33 cellular contexts compared by ENCODE assay signal in genomic region chr1:213704941-213705340, GRCh38.
"Had no signal": no experiment of that assay in that cellular context is flagged by ENCODE, and none has a peak within 500 bp of the region (broad histone marks: within the 10 kb centered on the region; RNA-seq: fewer than 3 reads in every experiment).

No MANE protein-coding gene starts in this region.

- H3K4me3 ChIP-seq: adrenal gland, body of pancreas, breast epithelium had no signal

- H3K27ac Mint-ChIP-seq: activated B cell treated with CpG ODN at 0.5 μM for 24 hours; activated CD4-positive, alpha-beta memory T cell treated with anti-CD3 and anti-CD28 coated beads for 36 hours; activated CD4-positive, alpha-beta T cell treated with anti-CD3 and anti-CD28 coated beads, Interleukin-2, amount 10 ng/mL, durations not matched to agents 24 days and 14 days; activated CD8-positive, alpha-beta memory T cell treated with anti-CD3 and anti-CD28 coated beads, Interleukin-2, amount 10 ng/mL, durations not matched to agents 7 days and 5 days; activated CD8-positive, alpha-beta T cell treated with anti-CD3 and anti-CD28 coated beads, Interleukin-2, amount 10 ng/mL, durations not matched to agents 7 days and 5 days; activated naive CD4-positive, alpha-beta T cell treated with anti-CD3 and anti-CD28 coated beads, Interleukin-2, amount 10 ng/mL, durations not matched to agents 7 days and 5 days; activated naive CD4-positive, alpha-beta T cell treated with anti-CD3 and anti-CD28 coated beads, Interleukin-2, amount 50 U/mL, for 24 hours; activated naive CD8-positive, alpha-beta T cell treated with anti-CD3 and anti-CD28 coated beads for 36 hours; activated T-cell treated with anti-CD3 and anti-CD28 coated beads, Interleukin-2, amount 50 U/mL, for 24 hours; activated T-helper 2 cell treated with anti-CD3 and anti-CD28 coated beads, Interferon-gamma antibody, Interleukin-2, Interleukin-4, amounts not matched to agents 10 μg/mL and 5 μg/mL and 100 μg/mL, durations not matched to agents 14 hours and 24 hours and 36 hours; T-helper 1 cell treated with Interleukin-12 subunit alpha and Interleukin-12 subunit beta and Interleukin-4 antibody, amounts not matched to agents 30 μg/mL and 1 μg/mL, for 36 hours; T-helper 2 cell treated with Interferon-gamma antibody and Interleukin-4, amounts not matched to agents 5 μg/mL and 100 μg/mL, for 36 hours had no signal

- H3K9me3 ChIP-seq: body of pancreas, breast epithelium had no signal

- H3K4me1 Mint-ChIP-seq: activated B cell treated with CpG ODN at 0.5 μM for 24 hours; activated CD4-positive, alpha-beta T cell treated with anti-CD3 and anti-CD28 coated beads, Interleukin-2, amount 10 ng/mL, durations not matched to agents 24 days and 14 days; activated CD8-positive, alpha-beta memory T cell treated with anti-CD3 and anti-CD28 coated beads, Interleukin-2, amount 10 ng/mL, durations not matched to agents 7 days and 5 days; activated naive CD4-positive, alpha-beta T cell treated with anti-CD3 and anti-CD28 coated beads, Interleukin-2, amount 10 ng/mL, durations not matched to agents 7 days and 5 days; activated naive CD4-positive, alpha-beta T cell treated with anti-CD3 and anti-CD28 coated beads, Interleukin-2, amount 50 U/mL, for 24 hours; activated naive CD8-positive, alpha-beta T cell treated with anti-CD3 and anti-CD28 coated beads for 36 hours had no signal

- H3K27me3 Mint-ChIP-seq: activated B cell treated with CpG ODN at 0.5 μM for 24 hours; activated CD4-positive, alpha-beta memory T cell treated with anti-CD3 and anti-CD28 coated beads for 36 hours; activated CD4-positive, alpha-beta T cell treated with anti-CD3 and anti-CD28 coated beads, Interleukin-2, amount 10 ng/mL, durations not matched to agents 24 days and 14 days; activated CD8-positive, alpha-beta memory T cell treated with anti-CD3 and anti-CD28 coated beads, Interleukin-2, amount 10 ng/mL, durations not matched to agents 7 days and 5 days; activated naive CD4-positive, alpha-beta T cell treated with anti-CD3 and anti-CD28 coated beads, Interleukin-2, amount 10 ng/mL, durations not matched to agents 7 days and 5 days; activated naive CD4-positive, alpha-beta T cell treated with anti-CD3 and anti-CD28 coated beads, Interleukin-2, amount 50 U/mL, for 24 hours; activated naive CD8-positive, alpha-beta T cell treated with anti-CD3 and anti-CD28 coated beads for 36 hours; activated T-cell treated with anti-CD3 and anti-CD28 coated beads, Interleukin-2, amount 50 U/mL, for 24 hours had no signal

- H3K36me3 Mint-ChIP-seq: activated CD4-positive, alpha-beta memory T cell treated with anti-CD3 and anti-CD28 coated beads for 36 hours; activated CD8-positive, alpha-beta memory T cell treated with anti-CD3 and anti-CD28 coated beads, Interleukin-2, amount 10 ng/mL, durations not matched to agents 7 days and 5 days; activated naive CD4-positive, alpha-beta T cell treated with anti-CD3 and anti-CD28 coated beads, Interleukin-2, amount 10 ng/mL, durations not matched to agents 7 days and 5 days; activated naive CD8-positive, alpha-beta T cell treated with anti-CD3 and anti-CD28 coated beads for 36 hours had no signal

- H3K36me3 ChIP-seq: adrenal gland, brain microvascular endothelial cell, breast epithelium had no signal

- H3K27ac ChIP-seq: adrenal gland, body of pancreas, brain microvascular endothelial cell, breast epithelium, VCaP had no signal

- ATAC-seq: activated CD8-positive, alpha-beta memory T cell treated with anti-CD3 and anti-CD28 coated beads, Interleukin-2, amount 10 ng/mL, durations not matched to agents 7 days and 5 days; activated CD8-positive, alpha-beta T cell treated with anti-CD3 and anti-CD28 coated beads, Interleukin-2, amount 10 ng/mL, durations not matched to agents 7 days and 5 days; body of pancreas had no signal

- H3K27me3 ChIP-seq: adrenal gland, body of pancreas, brain microvascular endothelial cell, breast epithelium had no signal

- H3K4me1 ChIP-seq: adrenal gland, body of pancreas, breast epithelium had no signal

- H3K4me3 Mint-ChIP-seq: activated B cell treated with CpG ODN at 0.5 μM for 24 hours; activated CD4-positive, alpha-beta memory T cell treated with anti-CD3 and anti-CD28 coated beads for 36 hours; activated CD4-positive, alpha-beta T cell treated with anti-CD3 and anti-CD28 coated beads, Interleukin-2, amount 10 ng/mL, durations not matched to agents 24 days and 14 days; activated CD8-positive, alpha-beta memory T cell treated with anti-CD3 and anti-CD28 coated beads, Interleukin-2, amount 10 ng/mL, durations not matched to agents 7 days and 5 days; activated CD8-positive, alpha-beta T cell treated with anti-CD3 and anti-CD28 coated beads, Interleukin-2, amount 10 ng/mL, durations not matched to agents 7 days and 5 days; activated naive CD4-positive, alpha-beta T cell treated with anti-CD3 and anti-CD28 coated beads, Interleukin-2, amount 10 ng/mL, durations not matched to agents 7 days and 5 days; activated naive CD4-positive, alpha-beta T cell treated with anti-CD3 and anti-CD28 coated beads, Interleukin-2, amount 50 U/mL, for 24 hours; activated naive CD8-positive, alpha-beta T cell treated with anti-CD3 and anti-CD28 coated beads for 36 hours; activated T-cell treated with anti-CD3 and anti-CD28 coated beads, Interleukin-2, amount 50 U/mL, for 24 hours; T-helper 1 cell treated with Interleukin-12 subunit alpha and Interleukin-12 subunit beta and Interleukin-4 antibody, amounts not matched to agents 30 μg/mL and 1 μg/mL, for 36 hours; T-helper 2 cell treated with Interferon-gamma antibody and Interleukin-4, amounts not matched to agents 5 μg/mL and 100 μg/mL, for 36 hours had no signal

- DNase-seq: activated B cell treated with CpG ODN at 0.5 μM for 24 hours; activated CD4-positive, alpha-beta memory T cell treated with anti-CD3 and anti-CD28 coated beads for 36 hours; activated CD4-positive, alpha-beta T cell treated with anti-CD3 and anti-CD28 coated beads for 4 hours; activated CD4-positive, alpha-beta T cell treated with anti-CD3 and anti-CD28 coated beads, Interleukin-2, amount 10 ng/mL, durations not matched to agents 24 days and 14 days; activated CD4-positive, alpha-beta T cell treated with anti-CD3 and anti-CD28 coated beads, Interleukin-2, amount 50 U/mL, for 1 hour; activated CD4-positive, alpha-beta T cell treated with anti-CD3 and anti-CD28 coated beads, Interleukin-2, amount 50 U/mL, for 4 hours; activated CD4-positive, CD25-positive, alpha-beta regulatory T cell treated with anti-CD3 and anti-CD28 coated beads, Interleukin-2, amount 50 U/mL, for 72 hours; activated CD8-positive, alpha-beta memory T cell treated with anti-CD3 and anti-CD28 coated beads for 24 hours; activated CD8-positive, alpha-beta memory T cell treated with anti-CD3 and anti-CD28 coated beads, Interleukin-2, amount 10 ng/mL, durations not matched to agents 7 days and 5 days; activated CD8-positive, alpha-beta memory T cell treated with anti-CD3 and anti-CD28 coated beads, Interleukin-2, amount 50 U/mL, for 48 hours; activated CD8-positive, alpha-beta T cell treated with anti-CD3 and anti-CD28 coated beads, Interleukin-2, amount 10 ng/mL, durations not matched to agents 7 days and 5 days; activated effector memory CD4-positive, alpha-beta T cell treated with Interleukin-2 at 50 U/mL for 16 hours; activated gamma-delta T cell; activated naive CD4-positive, alpha-beta T cell treated with anti-CD3 and anti-CD28 coated beads, Interleukin-2, amount 10 ng/mL, durations not matched to agents 7 days and 5 days; activated naive CD4-positive, alpha-beta T cell treated with Interleukin-2 at 50 U/mL for 16 hours; activated naive CD8-positive, alpha-beta T cell treated with anti-CD3 and anti-CD28 coated beads for 36 hours; activated T-cell treated with anti-CD3 and anti-CD28 coated beads, Interleukin-2, amount 50 U/mL, for 24 hours; activated T-cell treated with anti-CD3 and anti-CD28 coated beads, Interleukin-2, amount 50 U/mL, for 48 hours; adrenal gland; amniotic stem cell; aorta; brain microvascular endothelial cell; central memory CD4-positive, alpha-beta T cell; T-helper 1 cell; T-helper 2 cell; T-helper 9 cell had no signal
